ENCODE assay signal across 8 cellular contexts in the genomic region with DNA sequence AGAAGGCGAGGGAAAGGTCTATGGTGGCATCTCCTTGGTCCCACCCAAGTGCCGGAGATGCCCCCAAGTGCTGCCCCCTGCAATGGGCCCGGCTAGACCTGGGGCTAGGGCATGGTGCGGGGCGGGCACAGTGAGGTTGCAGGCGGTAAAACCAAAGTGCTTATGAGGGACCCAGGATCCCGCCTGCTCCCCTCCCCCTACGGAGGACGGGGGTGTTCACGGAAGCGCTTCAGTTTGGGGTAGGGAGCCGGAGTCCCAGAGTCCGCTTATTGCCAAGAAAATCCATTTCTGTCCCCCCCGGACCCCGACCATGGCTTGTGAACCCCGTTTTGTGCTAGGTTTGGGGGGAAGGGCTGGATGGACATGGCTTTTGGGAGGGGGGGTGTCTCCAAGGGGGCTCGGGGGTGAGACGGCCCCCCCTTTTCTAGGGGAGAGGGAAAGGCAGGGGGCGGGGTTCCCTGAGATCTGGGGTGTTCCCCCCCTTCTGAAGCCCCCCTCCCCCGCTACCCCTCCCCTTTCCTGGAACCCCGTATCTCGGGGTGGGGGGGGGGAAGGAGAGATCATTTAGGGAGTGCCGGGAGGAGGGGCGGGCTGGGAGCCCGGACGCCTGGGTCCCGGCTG. TPM values are rescaled to one million over a fixed set of nuclear protein-coding genes. Genes with fewer than 3 reads are reported as not detected.
DNase-seq lines count a peak whose midpoint lies in the region; TF ChIP-seq lines count a peak whose summit lies in the region.

No MANE protein-coding gene starts in this region.

- H3K27me3 ChIP-seq in HL-60 (ENCODE audit: insufficient read depth, poor library complexity, severe bottlenecking), result no peaks in the 10 kb centered on the region

- H3K36me3 Mint-ChIP-seq in endothelial cell (ENCODE audit: low read depth, unreplicated experiment) (peaks cover 6% of the 10 kb centered on the region), nephron (ENCODE audit: low read depth) (peaks cover 7% of the 10 kb centered on the region)

- TF ChIP-seq CTCF in 22Rv1 (IDR thresholded peaks at IDR 0.05), result no peak
- no peak for TF ChIP-seq CTCF in HL-60 (IDR thresholded peaks at IDR 0.05; ENCODE audit: insufficient read depth, low read length)
- no peak for TF ChIP-seq CTCF in endothelial cell (IDR thresholded peaks at IDR 0.05; ENCODE audit: unreplicated experiment)
- TF ChIP-seq CTCF in nephron (IDR thresholded peaks at IDR 0.05; ENCODE audit: unreplicated experiment in 3 of 3), result no peak

- H3K9me3 Mint-ChIP-seq in endothelial cell (ENCODE audit: unreplicated experiment) (no peaks in the 10 kb centered on the region), nephron (no peaks in the 10 kb centered on the region)

- no peak overlapping the region for H3K4me3 Mint-ChIP-seq in endothelial cell (ENCODE audit: unreplicated experiment)
- H3K4me3 Mint-ChIP-seq in nephron, result peak overlapping the region; percentile 64 to 86 (median 79)

- H3K27ac ChIP-seq in 22Rv1 (peak overlapping the region; percentile 77), HL-60 (replicated peaks) (no peak overlapping the region; the same call in 1 of the 2 replicates)

- peaks cover 12% of the 10 kb centered on the region for H3K27me3 Mint-ChIP-seq in endothelial cell (ENCODE audit: unreplicated experiment)
- peaks cover 1% of the 10 kb centered on the region for H3K27me3 Mint-ChIP-seq in nephron (ENCODE audit: low read depth)

- DNase-seq in HL-60 (ENCODE audit: low read depth in 1 of 2, low spot score in 1 of 2), result no peak
- no peak for DNase-seq in endothelial cell (ENCODE audit: low spot score)
- DNase-seq in NCI-H345 (lab: John Stamatoyannopoulos, UW), result no peak
- DNase-seq in ureter (ENCODE audit: low spot score), result no peak
- no peak for DNase-seq in GM19238 (ENCODE audit: insufficient read length, low spot score)
- DNase-seq in cerebellar cortex (ENCODE audit: low spot score), result no peak

- peaks cover 51% of the 10 kb centered on the region for H3K4me1 Mint-ChIP-seq in endothelial cell (ENCODE audit: unreplicated experiment)
- peaks cover 67% of the 10 kb centered on the region for H3K4me1 Mint-ChIP-seq in nephron

- H3K27ac Mint-ChIP-seq in endothelial cell (ENCODE audit: unreplicated experiment) (peak overlapping the region; percentile 81), nephron (peak overlapping the region; percentile 87 to 90 (median 89))

- H3K4me3 ChIP-seq in HL-60 (replicated peaks; ENCODE audit: insufficient read depth, low read length), result peak overlapping the region; percentile 28

RNA-seq across cellular contexts. Expression of a gene that starts 5.4 kb away (rescaled TPM):
- total RNA-seq in endothelial cell (ENCODE audit: unreplicated experiment) (0.41 TPM), ureter (0.34 TPM)

RNA-seq across cellular contexts. Expression of a gene that starts 14.8 kb away (rescaled TPM):
- total RNA-seq in endothelial cell (ENCODE audit: unreplicated experiment) (15.6 TPM), ureter (88.4 TPM)

RNA-seq across cellular contexts. Expression of a gene that starts 44.8 kb away (rescaled TPM):
- total RNA-seq in endothelial cell (ENCODE audit: unreplicated experiment) (130 TPM), ureter (116 TPM)

RNA-seq across cellular contexts. Expression of a gene that starts 49.4 kb away (rescaled TPM):
- total RNA-seq in endothelial cell (ENCODE audit: unreplicated experiment) (688 TPM), ureter (117 TPM)
